In the genomic region with DNA sequence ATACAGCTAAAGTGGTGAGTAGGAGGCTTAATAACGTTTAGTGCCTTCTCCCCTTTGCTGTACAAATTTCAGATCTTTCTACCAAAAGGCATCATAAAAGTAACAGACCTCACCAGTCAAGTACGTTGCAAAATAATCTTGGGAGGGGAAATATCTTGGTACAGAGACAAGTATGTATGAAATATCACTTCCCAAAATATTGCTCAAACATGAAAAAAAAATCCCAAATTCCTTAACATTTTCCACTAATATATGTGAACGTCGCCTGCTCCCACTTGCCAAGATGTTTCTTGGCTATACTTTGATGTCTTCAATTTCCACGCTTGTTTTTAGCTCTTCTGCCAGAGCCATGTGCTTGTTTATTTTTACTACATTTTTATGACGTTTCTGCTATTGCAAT, we compare ENCODE assay signal across 25 cellular contexts.
DNase-seq lines count a peak whose midpoint lies in the region; TF ChIP-seq lines count a peak whose summit lies in the region.
"Had no signal": no experiment of that assay in that cellular context is flagged by ENCODE, and none has a peak within 500 bp of the region (broad histone marks: within the 10 kb centered on the region; RNA-seq: fewer than 3 reads in every experiment).

No MANE protein-coding gene starts in this region.

- H3K36me3 Mint-ChIP-seq in brain: no peaks in the 10 kb centered on the region
- H3K36me3 Mint-ChIP-seq: activated naive CD4-positive, alpha-beta T cell treated with anti-CD3 and anti-CD28 coated beads, Interleukin-2, amount 10 ng/mL, durations not matched to agents 7 days and 5 days; CD14-positive monocyte; type B pancreatic cell had no signal

- H3K9me3 ChIP-seq in BE2C (no peaks in the 10 kb centered on the region), hepatocyte (ENCODE audit: low read depth) (no peaks in the 10 kb centered on the region), smooth muscle cell (replicated peaks; ENCODE audit: low read depth) (no peaks in the 10 kb centered on the region)
- H3K9me3 ChIP-seq: Caco-2 had no signal

- H3K27ac ChIP-seq in hepatocyte (peak overlapping the region; percentile 33), smooth muscle cell (ENCODE audit: low read depth) (no peak overlapping the region)
- H3K27ac ChIP-seq: sigmoid colon, WERI-Rb-1 had no signal

- H3K79me2 ChIP-seq in hepatocyte: no peaks in the 10 kb centered on the region
- no peaks in the 10 kb centered on the region for H3K79me2 ChIP-seq in smooth muscle cell (ENCODE audit: low read depth)

- DNase-seq in BE2C (no peak), hepatocyte (ENCODE audit: low spot score) (no peak), smooth muscle cell (lab: John Stamatoyannopoulos, UW; ENCODE audit: unreplicated experiment) (no peak), NCI-H1048 (lab: John Stamatoyannopoulos, UW) (no peak), T-helper 9 cell (no peak), NCI-H146 (lab: John Stamatoyannopoulos, UW) (no peak)
- DNase-seq: activated CD4-positive, alpha-beta T cell treated with anti-CD3 and anti-CD28 coated beads for 4 hours; activated naive CD4-positive, alpha-beta T cell treated with anti-CD3 and anti-CD28 coated beads, Interleukin-2, amount 10 ng/mL, durations not matched to agents 7 days and 5 days; Caco-2; cortex of kidney; effector memory CD8-positive, alpha-beta T cell; immature natural killer cell; left colon; NCI-H446; NCI-H748 treated with DMSO at 0.1 percent for 48 hours; SHP77 treated with DMSO at 0.1 percent for 48 hours; sigmoid colon; stimulated activated CD4-positive, alpha-beta T cell treated with anti-CD3 and anti-CD28 coated beads, Interleukin-4, amount 100 ng/mL, for 24 hours; SW 1271; WERI-Rb-1 had no signal

- H3K9me3 Mint-ChIP-seq in brain: peaks cover 0 to 4% (median 0%) of the 10 kb centered on the region in 5 experiments
- H3K9me3 Mint-ChIP-seq: activated naive CD4-positive, alpha-beta T cell treated with anti-CD3 and anti-CD28 coated beads, Interleukin-2, amount 10 ng/mL, durations not matched to agents 7 days and 5 days; activated T-helper 17 cell treated with anti-CD3 and anti-CD28 coated beads, Interleukin-2, amount 50 U/mL, for 72 hours; effector memory CD8-positive, alpha-beta T cell; immature natural killer cell; type B pancreatic cell had no signal

- H3K4me1 Mint-ChIP-seq in brain: peaks cover 62% of the 10 kb centered on the region
- H3K4me1 Mint-ChIP-seq: activated naive CD4-positive, alpha-beta T cell treated with anti-CD3 and anti-CD28 coated beads, Interleukin-2, amount 10 ng/mL, durations not matched to agents 7 days and 5 days; activated T-helper 17 cell treated with anti-CD3 and anti-CD28 coated beads, Interleukin-2, amount 50 U/mL, for 72 hours; immature natural killer cell had no signal

- H2AFZ ChIP-seq in hepatocyte (no peak overlapping the region), smooth muscle cell (ENCODE audit: low read depth) (no peak overlapping the region)

- peak overlapping the region in 4 of 5 experiments; percentile 7 to 67 (median 51) for H3K4me3 Mint-ChIP-seq in brain
- H3K4me3 Mint-ChIP-seq: activated naive CD4-positive, alpha-beta T cell treated with anti-CD3 and anti-CD28 coated beads, Interleukin-2, amount 10 ng/mL, durations not matched to agents 7 days and 5 days; activated T-helper 17 cell treated with anti-CD3 and anti-CD28 coated beads, Interleukin-2, amount 50 U/mL, for 72 hours; effector memory CD8-positive, alpha-beta T cell; GM23338; immature natural killer cell; type B pancreatic cell had no signal

- no peaks in the 10 kb centered on the region for H3F3A ChIP-seq in smooth muscle cell (ENCODE audit: low read depth)

- peaks cover 38% of the 10 kb centered on the region for H3K27me3 Mint-ChIP-seq in brain

- TF ChIP-seq CTCF in BE2C (IDR thresholded peaks at IDR 0.05; ENCODE audit: low read depth, low read length) (no peak), brain (conservative IDR thresholded peaks at IDR 0.05) (no peak), hepatocyte (IDR thresholded peaks at IDR 0.05; ENCODE audit: poor library complexity) (no peak), smooth muscle cell (IDR thresholded peaks at IDR 0.05; ENCODE audit: borderline replicate concordance, insufficient read depth, poor library complexity, severe bottlenecking) (no peak)

- H3K4me1 ChIP-seq in BE2C: peaks cover 32% of the 10 kb centered on the region
- H3K4me1 ChIP-seq in hepatocyte (ENCODE audit: insufficient read depth): peaks cover 25% of the 10 kb centered on the region
- peaks cover 7% of the 10 kb centered on the region for H3K4me1 ChIP-seq in smooth muscle cell (ENCODE audit: low read depth)
- H3K4me1 ChIP-seq: Caco-2 had no signal

- H3K4me2 ChIP-seq in hepatocyte (no peak overlapping the region), smooth muscle cell (peak overlapping the region; percentile 46)
- H3K4me2 ChIP-seq: GM23338 had no signal

- H3K27ac Mint-ChIP-seq in brain: peak overlapping the region in 2 of 5 experiments; percentile 84 to 86
- H3K27ac Mint-ChIP-seq: activated naive CD4-positive, alpha-beta T cell treated with anti-CD3 and anti-CD28 coated beads, Interleukin-2, amount 10 ng/mL, durations not matched to agents 7 days and 5 days; activated T-helper 17 cell treated with anti-CD3 and anti-CD28 coated beads, Interleukin-2, amount 50 U/mL, for 72 hours; CD14-positive monocyte; effector memory CD8-positive, alpha-beta T cell; GM23338; immature natural killer cell; type B pancreatic cell had no signal

- H3K4me3 ChIP-seq in BE2C (ENCODE audit: low read depth, low read length) (peak overlapping the region; percentile 31; the same call in 1 of the 2 replicates), hepatocyte (no peak overlapping the region), smooth muscle cell (no peak overlapping the region)
- H3K4me3 ChIP-seq: GM23338, sigmoid colon had no signal

- H3K9ac ChIP-seq in smooth muscle cell (ENCODE audit: low read depth): no peak overlapping the region

- H3K36me3 ChIP-seq in BE2C (no peaks in the 10 kb centered on the region), hepatocyte (replicated peaks; ENCODE audit: insufficient read depth, low read depth) (no peaks in the 10 kb centered on the region), smooth muscle cell (ENCODE audit: low read depth) (no peaks in the 10 kb centered on the region)
- H3K36me3 ChIP-seq: sigmoid colon, WERI-Rb-1 had no signal

- H4K20me1 ChIP-seq in hepatocyte (ENCODE audit: insufficient read depth, poor library complexity, severe bottlenecking) (no peaks in the 10 kb centered on the region), smooth muscle cell (ENCODE audit: low read depth) (no peaks in the 10 kb centered on the region)

- WGBS in hepatocyte (ENCODE audit: low lambda C conversion rate, missing lambda C conversion rate): 53% methylated on average over 6 of the region's 6 CpGs
- WGBS in smooth muscle cell (ENCODE audit: low lambda C conversion rate): 37% methylated on average over 6 of the region's 6 CpGs

- H3K27me3 ChIP-seq in BE2C (no peaks in the 10 kb centered on the region), hepatocyte (no peaks in the 10 kb centered on the region), smooth muscle cell (ENCODE audit: low read depth) (no peaks in the 10 kb centered on the region)

- H3K9me2 ChIP-seq in hepatocyte (replicated peaks; ENCODE audit: insufficient read depth): no peaks in the 10 kb centered on the region
